ENCODE assay signal across 14 cellular contexts in genomic region chr12:116352315-116352835, GRCh38.
DNase-seq lines count a peak whose midpoint lies in the region; ATAC-seq and TF ChIP-seq lines count a peak whose summit lies in the region.
"Had no signal": no experiment of that assay in that cellular context is flagged by ENCODE, and none has a peak within 500 bp of the region (broad histone marks: within the 10 kb centered on the region; RNA-seq: fewer than 3 reads in every experiment).

No MANE protein-coding gene starts in this region.

- no peak for TF ChIP-seq CTCF in NB4 (IDR thresholded peaks at IDR 0.05; ENCODE audit: low read depth, low read length)
- TF ChIP-seq CTCF in nephron progenitor cell (IDR thresholded peaks at IDR 0.05), result no peak

- no peaks in the 10 kb centered on the region for H3K36me3 Mint-ChIP-seq in nephron progenitor cell (ENCODE audit: low read depth)
- H3K36me3 Mint-ChIP-seq in activated CD8-positive, alpha-beta T cell treated with anti-CD3 and anti-CD28 coated beads, Interleukin-2, amount 10 ng/mL, durations not matched to agents 7 days and 5 days (ENCODE audit: low read depth), result no peaks in the 10 kb centered on the region
- H3K36me3 Mint-ChIP-seq: CD8-positive, alpha-beta T cell had no signal

- H3K27ac Mint-ChIP-seq in nephron progenitor cell, result peak overlapping the region; percentile 50
- no peak overlapping the region for H3K27ac Mint-ChIP-seq in activated CD8-positive, alpha-beta T cell treated with anti-CD3 and anti-CD28 coated beads, Interleukin-2, amount 10 ng/mL, durations not matched to agents 7 days and 5 days
- H3K27ac Mint-ChIP-seq: B cell; CD8-positive, alpha-beta T cell; GM23338 had no signal

- H3K4me3 Mint-ChIP-seq in nephron progenitor cell, result no peak overlapping the region
- H3K4me3 Mint-ChIP-seq in activated CD8-positive, alpha-beta T cell treated with anti-CD3 and anti-CD28 coated beads, Interleukin-2, amount 10 ng/mL, durations not matched to agents 7 days and 5 days, result no peak overlapping the region
- H3K4me3 Mint-ChIP-seq: B cell; CD8-positive, alpha-beta T cell; GM23338; H9 had no signal

- POLR2A ChIA-PET in activated CD8-positive, alpha-beta T cell treated with anti-CD3 and anti-CD28 coated beads, Interleukin-2, amount 10 ng/mL, durations not matched to agents 7 days and 5 days (lab: Charles Lee), result no interaction called here

- DNase-seq in activated effector memory CD4-positive, alpha-beta T cell treated with anti-CD3 and anti-CD28 coated beads, Interleukin-2, amount 50 U/mL, for 16 hours, result peak; percentile 2
- no peak for DNase-seq in activated effector memory CD4-positive, alpha-beta T cell treated with Interleukin-2 at 50 U/mL for 16 hours
- DNase-seq in NB4 (ENCODE audit: low read depth) (peak; percentile 40), nephron progenitor cell (no peak), NCI-H82 (lab: John Stamatoyannopoulos, UW) (no peak)
- DNase-seq in activated CD8-positive, alpha-beta T cell treated with anti-CD3 and anti-CD28 coated beads, Interleukin-2, amount 10 ng/mL, durations not matched to agents 7 days and 5 days, result no peak
- DNase-seq: Calu3; CD8-positive, alpha-beta T cell; DMS79 treated with DMSO at 0.1 percent for 48 hours; GF-D8; H9 had no signal

- peaks cover 27% of the 10 kb centered on the region for H3K4me1 Mint-ChIP-seq in nephron progenitor cell
- no peaks in the 10 kb centered on the region for H3K4me1 Mint-ChIP-seq in activated CD8-positive, alpha-beta T cell treated with anti-CD3 and anti-CD28 coated beads, Interleukin-2, amount 10 ng/mL, durations not matched to agents 7 days and 5 days (ENCODE audit: low read depth)

- no peak for TF ChIP-seq POLR2A in NB4 (IDR thresholded peaks at IDR 0.05; ENCODE audit: extremely low read depth, insufficient read length)

- H3K4me3 ChIP-seq in NB4 (ENCODE audit: low read depth, low read length), result no peak overlapping the region
- H3K4me3 ChIP-seq: BLaER1 treated with 17β-estradiol and CSF1 and Interleukin-3, amounts not matched to agents 10 nM and 100 nM; GM23338 had no signal

- CTCF ChIA-PET in activated CD8-positive, alpha-beta T cell treated with anti-CD3 and anti-CD28 coated beads, Interleukin-2, amount 10 ng/mL, durations not matched to agents 7 days and 5 days (lab: Charles Lee), result no interaction called here

- no peaks in the 10 kb centered on the region for H3K9me3 Mint-ChIP-seq in nephron progenitor cell
- H3K9me3 Mint-ChIP-seq in activated CD8-positive, alpha-beta T cell treated with anti-CD3 and anti-CD28 coated beads, Interleukin-2, amount 10 ng/mL, durations not matched to agents 7 days and 5 days (ENCODE audit: insufficient read depth), result no peaks in the 10 kb centered on the region
- H3K9me3 Mint-ChIP-seq: CD8-positive, alpha-beta T cell; GM23338; H9 had no signal

- ATAC-seq in activated CD8-positive, alpha-beta T cell treated with anti-CD3 and anti-CD28 coated beads, Interleukin-2, amount 10 ng/mL, durations not matched to agents 7 days and 5 days, result no peak
- ATAC-seq: CD8-positive, alpha-beta T cell; GM23338 had no signal

- H3K27me3 Mint-ChIP-seq in nephron progenitor cell (ENCODE audit: low read depth, poor library complexity), result no peaks in the 10 kb centered on the region
- no peaks in the 10 kb centered on the region for H3K27me3 Mint-ChIP-seq in activated CD8-positive, alpha-beta T cell treated with anti-CD3 and anti-CD28 coated beads, Interleukin-2, amount 10 ng/mL, durations not matched to agents 7 days and 5 days (ENCODE audit: low read depth)
- H3K27me3 Mint-ChIP-seq: B cell had no signal

Comparison
In these comparisons a context has a peak if more than half of its experiments do, and no peak if none do; other contexts are left out.
1. DNase-seq: peak in activated effector memory CD4-positive, alpha-beta T cell treated with anti-CD3 and anti-CD28 coated beads, Interleukin-2, amount 50 U/mL, for 16 hours (single experiment) and NB4 (single experiment); none in activated effector memory CD4-positive, alpha-beta T cell treated with Interleukin-2 at 50 U/mL for 16 hours (single experiment), nephron progenitor cell (single experiment), activated CD8-positive, alpha-beta T cell treated with anti-CD3 and anti-CD28 coated beads, Interleukin-2, amount 10 ng/mL, durations not matched to agents 7 days and 5 days (single experiment) and NCI-H82 (single experiment).